In the genomic region with DNA sequence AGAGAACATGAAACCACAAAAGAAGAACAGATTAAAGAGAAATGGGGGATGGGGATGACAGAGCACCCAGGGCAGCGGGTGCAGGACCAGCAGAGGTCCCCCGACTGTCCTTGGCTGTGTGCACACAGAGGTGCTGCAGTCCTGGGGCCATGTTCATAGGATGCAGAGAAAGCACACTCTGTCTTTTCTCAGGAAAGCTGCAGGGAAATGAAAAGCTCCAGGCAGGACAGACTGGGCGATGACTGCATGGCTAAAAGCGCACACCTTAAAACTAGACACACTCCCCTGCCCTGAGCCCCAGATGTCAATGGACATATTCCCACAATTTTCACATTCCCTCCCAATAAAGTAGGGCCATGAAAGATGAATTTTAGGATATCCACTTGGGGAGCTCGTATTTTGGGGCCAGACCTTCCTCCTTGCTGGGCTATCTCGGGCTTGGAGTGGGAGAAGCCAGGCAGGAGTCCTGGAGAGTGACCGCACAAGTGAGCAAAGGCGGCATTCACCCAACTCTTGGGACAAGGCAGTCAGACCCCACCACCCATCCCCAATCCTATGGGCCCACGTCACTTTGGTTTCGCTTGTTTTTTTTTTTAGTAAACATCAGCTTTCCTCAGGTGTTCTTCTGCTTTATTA, we compare ENCODE assay signal across 17 cellular contexts. TPM values are rescaled to one million over a fixed set of nuclear protein-coding genes. Genes with fewer than 3 reads are reported as not detected.
DNase-seq lines count a peak whose midpoint lies in the region; ATAC-seq, FAIRE-seq and TF ChIP-seq lines count a peak whose summit lies in the region.
"Had no signal": no experiment of that assay in that cellular context is flagged by ENCODE, and none has a peak within 500 bp of the region (broad histone marks: within the 10 kb centered on the region; RNA-seq: fewer than 3 reads in every experiment).

No MANE protein-coding gene starts in this region.

- H3K9ac ChIP-seq in kidney (ENCODE audit: low read length in 2 of 2) (no peak overlapping the region), stomach smooth muscle (ENCODE audit: low read length in 2 of 2) (no peak overlapping the region)

- H3F3A ChIP-seq in PC-9 (ENCODE audit: insufficient read depth, low read depth) = peaks cover 24% of the 10 kb centered on the region; the same call in 1 of the 2 replicates

- H3K27me3 ChIP-seq in PC-9 (ENCODE audit: insufficient read depth, low read depth) = no peaks in the 10 kb centered on the region
- H3K27me3 ChIP-seq in stomach smooth muscle (ENCODE audit: control insufficient read depth in 1 of 2, insufficient read depth in 2 of 2, low read length in 2 of 2) = peaks cover 3 to 51% of the 10 kb centered on the region in 2 donors
- no peaks in the 10 kb centered on the region; the same call in 1 of the 2 replicates for H3K27me3 ChIP-seq in SJCRH30

- H3K9me3 ChIP-seq in PC-9 (ENCODE audit: insufficient read depth, low read depth) (no peaks in the 10 kb centered on the region), kidney (ENCODE audit: control insufficient read depth in 1 of 2, low read length in 2 of 2) (no peaks in the 10 kb centered on the region), stomach smooth muscle (ENCODE audit: control insufficient read depth in 2 of 2, low read length in 2 of 2) (no peaks in the 10 kb centered on the region), SJCRH30 (replicated peaks) (no peaks in the 10 kb centered on the region)

- ATAC-seq in activated T-cell treated with anti-CD3 and anti-CD28 coated beads, Interleukin-2, amount 50 U/mL, for 4 hours = no peak
- ATAC-seq in HG02852 (IDR thresholded peaks at IDR 0.05; ENCODE audit: unreplicated experiment) = no peak

- POLR2A ChIA-PET in PC-9 (lab: Charles Lee; ENCODE audit: unreplicated experiment) = interaction anchor here (0.9 kb wide), 1 partner anchor 20 kb away, joined by 7 read pairs; no protein-coding TSS in a partner anchor

- peaks cover 40% of the 10 kb centered on the region for H3K27me3 Mint-ChIP-seq in activated T-cell treated with anti-CD3 and anti-CD28 coated beads, Interleukin-2, amount 50 U/mL, for 4 hours (ENCODE audit: low read depth)

- H3K27ac ChIP-seq in PC-9 (peak overlapping the region; percentile 57; the same call in 1 of the 2 replicates), kidney (ENCODE audit: low read depth in 2 of 2, low read length in 2 of 2) (no peak overlapping the region), stomach smooth muscle (ENCODE audit: low read length) (peak overlapping the region; percentile 18), SJCRH30 (no peak overlapping the region)
- H3K27ac ChIP-seq: epithelial cell of prostate had no signal

- DNase-seq in activated T-cell treated with anti-CD3 and anti-CD28 coated beads, Interleukin-2, amount 50 U/mL, for 48 hours = peak; percentile 10 to 13
- DNase-seq in activated T-cell treated with anti-CD3 and anti-CD28 coated beads, Interleukin-2, amount 50 U/mL, for 4 hours = no peak
- no peak for DNase-seq in PC-9
- DNase-seq in kidney = peak; percentile 72
- no peak for DNase-seq in SJCRH30
- DNase-seq in HPDE6-E6E7 (ENCODE audit: extremely low spot score) = no peak
- DNase-seq: Kasumi-1; NCI-H1105; NCI-H69; stimulated activated naive CD4-positive, alpha-beta T cell treated with Interleukin-2 at 50 U/mL for 16 hours had no signal

- CTCF ChIA-PET in PC-9 (lab: Charles Lee) = interaction anchor here (0.7 kb wide), 1 partner anchor 286 kb away, joined by 5 read pairs; no protein-coding TSS in a partner anchor

- H3K36me3 Mint-ChIP-seq in activated T-cell treated with anti-CD3 and anti-CD28 coated beads, Interleukin-2, amount 50 U/mL, for 4 hours (ENCODE audit: insufficient read depth) = no peaks in the 10 kb centered on the region

- no peak overlapping the region for H2AFZ ChIP-seq in PC-9

- no peak overlapping the region; the same call in 1 of the 2 replicates for H3K4me2 ChIP-seq in PC-9

- TF ChIP-seq CTCF in PC-9 (conservative IDR thresholded peaks at IDR 0.05) (no peak), kidney (IDR thresholded peaks at IDR 0.05; ENCODE audit: borderline replicate concordance, extremely low read depth, insufficient read depth) (no peak)

- H3K79me2 ChIP-seq in PC-9 (ENCODE audit: low read depth) = no peaks in the 10 kb centered on the region

- peaks cover 27% of the 10 kb centered on the region for H3K4me1 ChIP-seq in PC-9 (replicated peaks; ENCODE audit: insufficient read depth)
- H3K4me1 ChIP-seq in kidney (ENCODE audit: control insufficient read depth in 1 of 2, insufficient read depth in 1 of 2, low read depth in 1 of 2, low read length in 2 of 2) = peaks cover 7% of the 10 kb centered on the region in 2 donors
- H3K4me1 ChIP-seq in stomach smooth muscle (ENCODE audit: control insufficient read depth, insufficient read depth, low read length) = peaks cover 53% of the 10 kb centered on the region
- no peaks in the 10 kb centered on the region for H3K4me1 ChIP-seq in SJCRH30

- H3K36me3 ChIP-seq in PC-9 (ENCODE audit: low read depth) = no peaks in the 10 kb centered on the region
- H3K36me3 ChIP-seq in kidney (ENCODE audit: control insufficient read depth in 1 of 2, insufficient read depth in 2 of 2, low read length in 2 of 2) = no peaks in the 10 kb centered on the region
- H3K36me3 ChIP-seq in stomach smooth muscle (ENCODE audit: control insufficient read depth in 2 of 2, insufficient read depth in 2 of 2, low read length in 2 of 2) = no peaks in the 10 kb centered on the region
- no peaks in the 10 kb centered on the region for H3K36me3 ChIP-seq in SJCRH30

- intact Hi-C loops in PC-9 (cut with micrococcal nuclease; ENCODE audit: unreplicated experiment) = loop anchor here (2.0 kb wide), 1 partner anchor 15 kb away; no protein-coding TSS in a partner anchor
- intact Hi-C loops in kidney (cut with DNase I) = no loop called here

- no peaks in the 10 kb centered on the region for H4K20me1 ChIP-seq in PC-9 (ENCODE audit: insufficient read depth)

- H3K4me3 Mint-ChIP-seq in activated T-cell treated with anti-CD3 and anti-CD28 coated beads, Interleukin-2, amount 50 U/mL, for 4 hours = no peak overlapping the region
- H3K4me3 Mint-ChIP-seq: dendritic cell treated with granulocyte-macrophage colony-stimulating factor and Interleukin-4, amounts not matched to agents 40 ng/mL and 50 ng/mL, for 4 days had no signal

- no peaks in the 10 kb centered on the region for H3K9me3 Mint-ChIP-seq in activated T-cell treated with anti-CD3 and anti-CD28 coated beads, Interleukin-2, amount 50 U/mL, for 4 hours
- H3K9me3 Mint-ChIP-seq: dendritic cell treated with granulocyte-macrophage colony-stimulating factor and Interleukin-4, amounts not matched to agents 40 ng/mL and 50 ng/mL, for 4 days had no signal

- BruUV-seq in PC-9 (replicated peaks; lab: Mats Ljungman, UMichigan) = no TSS peak

- no peak overlapping the region for H3K4me3 ChIP-seq in PC-9
- H3K4me3 ChIP-seq in kidney (ENCODE audit: low read length in 2 of 2) = no peak overlapping the region
- H3K4me3 ChIP-seq in stomach smooth muscle (ENCODE audit: low read length in 2 of 2) = no peak overlapping the region
- H3K4me3 ChIP-seq in SJCRH30 = no peak overlapping the region
- H3K4me3 ChIP-seq: lung had no signal

- no peak for FAIRE-seq in kidney (lab: Jason Lieb, UNC)
- FAIRE-seq: frontal cortex, H54 had no signal

- peaks cover 4% of the 10 kb centered on the region for H3K4me1 Mint-ChIP-seq in activated T-cell treated with anti-CD3 and anti-CD28 coated beads, Interleukin-2, amount 50 U/mL, for 4 hours (ENCODE audit: low read depth)

- H3K9me2 ChIP-seq in PC-9 (ENCODE audit: insufficient read depth) = no peaks in the 10 kb centered on the region

RNA-seq across cellular contexts. Expression of gene GPRIN2, which starts 13.0 kb away (rescaled TPM):
- not detected for total RNA-seq in activated T-cell treated with anti-CD3 and anti-CD28 coated beads, Interleukin-2, amount 50 U/mL, for 4 hours
- total RNA-seq in PC-9 (2021) (33.1 and 53.6 TPM in 2 replicates), kidney (12.6 TPM)
- polyA plus RNA-seq in kidney (ENCODE audit: insufficient read depth, low read depth, low replicate concordance) = 8.5 TPM
- not detected in 2 replicates for total RNA-seq in SJCRH30 (2014; rRNA removed; shearing (Covaris generic))

RNA-seq across cellular contexts. Expression of gene SYT15, which starts 35.4 kb away (rescaled TPM):
- under 1 TPM; 0.46 to 0.66 (median 0.53) TPM for total RNA-seq in activated T-cell treated with anti-CD3 and anti-CD28 coated beads, Interleukin-2, amount 50 U/mL, for 4 hours
- total RNA-seq in PC-9 (2021) (1.9 and 3.3 TPM in 2 replicates), kidney (12.7 TPM)
- 2.1 TPM for polyA plus RNA-seq in kidney (ENCODE audit: insufficient read depth, low read depth, low replicate concordance)
- total RNA-seq in SJCRH30 (2014; rRNA removed; shearing (Covaris generic)) = 0.08 TPM in 1 of 2 replicates, not detected in the other

Comparison
In these comparisons a context has a peak if more than half of its experiments do, and no peak if none do; other contexts are left out.
1. DNase-seq: peak in activated T-cell treated with anti-CD3 and anti-CD28 coated beads, Interleukin-2, amount 50 U/mL, for 48 hours (2 of 2) and kidney (single experiment); none in activated T-cell treated with anti-CD3 and anti-CD28 coated beads, Interleukin-2, amount 50 U/mL, for 4 hours (single experiment), PC-9 (0 of 2), SJCRH30 (0 of 2) and HPDE6-E6E7 (single experiment).
2. H3K27ac ChIP-seq: peak in PC-9 (single experiment) and stomach smooth muscle (single experiment); none in kidney (0 of 2) and SJCRH30 (single experiment).
3. RNA of gene GPRIN2, which starts 13.0 kb away (total RNA-seq): 33.1 to 53.6 TPM in PC-9 and 12.6 TPM in kidney (single experiment); not detected in activated T-cell treated with anti-CD3 and anti-CD28 coated beads, Interleukin-2, amount 50 U/mL, for 4 hours and not detected in SJCRH30; every median in the first group is over 10 times any median in the second.